17 cellular contexts compared by ENCODE assay signal in the genomic region with DNA sequence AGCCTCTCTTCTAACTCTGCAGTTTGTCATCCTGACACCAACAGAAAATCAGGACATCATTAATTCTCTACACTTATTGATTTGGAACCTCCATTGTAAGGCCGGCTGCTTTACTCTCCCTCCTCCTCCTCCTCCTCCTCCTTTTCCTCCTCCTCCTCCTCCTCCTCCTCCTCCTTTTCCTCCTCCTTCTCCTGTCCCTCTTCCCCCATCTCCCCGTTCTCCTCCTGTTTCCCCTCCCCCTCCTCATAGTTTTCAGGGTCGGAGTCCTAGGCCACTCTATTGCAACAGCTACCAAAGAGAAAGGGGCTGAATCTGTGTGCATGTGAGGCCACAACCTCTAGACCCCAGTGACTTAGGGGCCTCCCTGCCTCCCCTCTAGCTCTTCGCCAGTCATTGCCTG.
DNase-seq lines count a peak whose midpoint lies in the region; TF ChIP-seq lines count a peak whose summit lies in the region.
"Had no signal": no experiment of that assay in that cellular context is flagged by ENCODE, and none has a peak within 500 bp of the region (broad histone marks: within the 10 kb centered on the region; RNA-seq: fewer than 3 reads in every experiment).

No MANE protein-coding gene starts in this region.

- H3K9ac ChIP-seq in HUES6 (ENCODE audit: low read length), result peak overlapping the region; percentile 25
- H3K9ac ChIP-seq in mucosa of stomach (ENCODE audit: low read length), result peak overlapping the region; percentile 33
- H3K9ac ChIP-seq: BLaER1 treated with 17β-estradiol and CSF1 and Interleukin-3, amounts not matched to agents 10 nM and 100 nM had no signal

- H3K4me3 ChIP-seq in HUES6 (ENCODE audit: low read depth, low read length), result peak overlapping the region; percentile 18; the same call in 1 of the 2 replicates
- peak overlapping the region; percentile 56 for H3K4me3 ChIP-seq in choroid plexus epithelial cell (ENCODE audit: low read depth, low read length)
- no peak overlapping the region for H3K4me3 ChIP-seq in mucosa of stomach (ENCODE audit: low read length)
- H3K4me3 ChIP-seq: BLaER1 treated with 17β-estradiol and CSF1 and Interleukin-3, amounts not matched to agents 10 nM and 100 nM; psoas muscle had no signal

- H3K27ac ChIP-seq in HUES6 (ENCODE audit: low read depth, low read length), result no peak overlapping the region
- H3K27ac ChIP-seq: BLaER1 treated with 17β-estradiol and CSF1 and Interleukin-3, amounts not matched to agents 10 nM and 100 nM; psoas muscle had no signal

- DNase-seq in choroid plexus epithelial cell (ENCODE audit: low read depth) (no peak), NCI-H2107 treated with DMSO at 0.1 percent for 48 hours (lab: John Stamatoyannopoulos, UW; ENCODE audit: unreplicated experiment) (no peak), NK-92 (lab: John Stamatoyannopoulos, UW; ENCODE audit: unreplicated experiment) (no peak)
- DNase-seq in stimulated activated naive CD4-positive, alpha-beta T cell (lab: John Stamatoyannopoulos, UW), result no peak
- no peak for DNase-seq in activated CD4-positive, CD25-positive, alpha-beta regulatory T cell (lab: John Stamatoyannopoulos, UW)
- DNase-seq: activated CD4-positive, alpha-beta T cell treated with anti-CD3 and anti-CD28 coated beads for 36 hours; activated naive CD8-positive, alpha-beta T cell treated with anti-CD3 and anti-CD28 coated beads for 36 hours; GF-D8; NCI-H1092 treated with DMSO at 0.1 percent for 48 hours; NCI-H2081 treated with DMSO at 0.1 percent for 48 hours; NCI-H510A treated with DMSO at 0.1 percent for 48 hours; stimulated activated CD4-positive, alpha-beta T cell treated with anti-CD3 and anti-CD28 coated beads, Interleukin-4, amount 100 ng/mL, for 24 hours; SW 1271 had no signal

- peaks cover 22% of the 10 kb centered on the region; the same call in 1 of the 2 replicates for H3K4me1 ChIP-seq in HUES6 (ENCODE audit: control insufficient read depth, insufficient read depth, low read length)
- peaks cover 7% of the 10 kb centered on the region for H3K4me1 ChIP-seq in mucosa of stomach (ENCODE audit: control insufficient read depth, insufficient read depth, low read length)
- H3K4me1 ChIP-seq: psoas muscle had no signal

- no peaks in the 10 kb centered on the region for H3K36me3 ChIP-seq in HUES6 (ENCODE audit: control insufficient read depth, insufficient read depth, low read length)
- no peaks in the 10 kb centered on the region for H3K36me3 ChIP-seq in mucosa of stomach (ENCODE audit: control insufficient read depth, insufficient read depth, low read length)
- H3K36me3 ChIP-seq: BLaER1 treated with 17β-estradiol and CSF1 and Interleukin-3, amounts not matched to agents 10 nM and 100 nM had no signal

- H3K9me3 ChIP-seq in HUES6 (ENCODE audit: control insufficient read depth, insufficient read depth, low read depth, low read length) (no peaks in the 10 kb centered on the region), mucosa of stomach (ENCODE audit: control insufficient read depth, low read length) (no peaks in the 10 kb centered on the region)
- H3K9me3 ChIP-seq: BLaER1 treated with 17β-estradiol and CSF1 and Interleukin-3, amounts not matched to agents 10 nM and 100 nM; psoas muscle had no signal

- H3K27me3 ChIP-seq in HUES6 (ENCODE audit: control insufficient read depth, insufficient read depth, low read length) (no peaks in the 10 kb centered on the region), mucosa of stomach (ENCODE audit: control insufficient read depth, insufficient read depth, low read length) (no peaks in the 10 kb centered on the region)
- H3K27me3 ChIP-seq: BLaER1 treated with 17β-estradiol and CSF1 and Interleukin-3, amounts not matched to agents 10 nM and 100 nM had no signal

- TF ChIP-seq CTCF in choroid plexus epithelial cell (conservative IDR thresholded peaks at IDR 0.05; ENCODE audit: low read depth, low read length), result no peak
